ENCODE assay signal across 12 cellular contexts in the genomic region with DNA sequence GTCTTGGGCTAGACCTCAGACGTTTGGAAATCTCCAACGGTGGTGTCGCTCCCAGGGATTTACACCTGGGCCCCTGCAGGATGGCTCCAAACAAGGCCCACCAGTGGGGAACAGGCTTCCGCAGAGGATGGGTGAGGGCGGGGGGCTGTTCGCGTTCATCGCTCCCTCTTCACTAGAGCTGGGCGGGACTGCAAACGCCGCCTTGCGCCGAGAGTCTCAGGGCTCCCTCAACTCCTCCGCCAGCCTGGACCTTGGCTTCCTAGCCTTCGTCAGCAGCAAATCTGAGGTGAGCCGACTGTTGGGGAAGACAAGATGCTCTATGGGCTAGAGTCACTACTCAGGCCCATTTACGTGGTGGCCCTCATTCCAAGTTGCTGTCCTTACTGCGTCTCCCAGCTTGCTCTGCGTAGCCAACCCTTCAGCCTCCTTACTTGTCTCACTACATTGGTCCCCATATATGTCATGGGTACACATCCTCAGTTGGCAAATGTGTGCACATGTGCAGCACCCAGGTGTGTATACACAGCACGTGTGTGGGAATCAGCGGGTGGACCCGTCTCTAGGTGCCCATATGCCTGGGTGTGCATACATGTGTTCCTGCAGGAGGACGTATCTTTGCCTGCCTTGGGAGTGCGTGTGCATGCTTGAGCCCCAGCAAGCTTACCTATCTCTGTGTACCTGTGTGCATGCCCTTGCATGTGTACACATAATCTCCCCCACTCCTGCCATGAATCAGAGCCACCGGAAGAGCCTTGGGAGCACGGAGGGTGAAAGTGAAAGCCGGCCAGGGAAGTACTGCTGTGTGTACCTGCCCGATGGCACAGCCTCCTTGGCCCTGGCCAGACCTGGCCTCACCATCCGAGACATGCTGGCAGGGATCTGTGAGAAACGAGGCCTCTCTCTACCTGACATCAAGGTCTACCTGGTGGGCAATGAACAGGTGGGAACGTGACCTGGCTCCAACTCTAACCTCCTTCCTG. TPM values are rescaled to one million over a fixed set of nuclear protein-coding genes. Genes with fewer than 3 reads are reported as not detected.
DNase-seq lines count a peak whose midpoint lies in the region; ATAC-seq and TF ChIP-seq lines count a peak whose summit lies in the region.
"Had no signal": no experiment of that assay in that cellular context is flagged by ENCODE, and none has a peak within 500 bp of the region (broad histone marks: within the 10 kb centered on the region; RNA-seq: fewer than 3 reads in every experiment).

No MANE protein-coding gene starts in this region.

- in situ Hi-C loops in transverse colon (cut with MboI; ENCODE audit: low pct_ligation_motif_present in 1 of 4, low pct_unique_long_range_greater_than_20kb in 1 of 4, low sequenced_read_pairs in 3 of 4): no loop called here

- CTCF ChIA-PET in CD4-positive, alpha-beta memory T cell (lab: Charles Lee; ENCODE audit: partially characterized antibody): interaction anchor here (0.7 to 8.5 kb wide), 15 partner anchors 10 to 131 kb away, joined by 3 to 140 read pairs (median 3); partner anchors contain the start of genes LMAN2 and RGS14

- H3K27ac Mint-ChIP-seq in CD4-positive, alpha-beta memory T cell: peak overlapping the region; percentile 80 to 96 (median 91)
- H3K27ac Mint-ChIP-seq in T-helper 17 cell: peak overlapping the region; percentile 95
- no peak overlapping the region for H3K27ac Mint-ChIP-seq in nephron progenitor cell

- WGBS in esophagus muscularis mucosa: 87% methylated on average over 31 of the region's 31 CpGs
- 86 to 90% methylated on average over 2 to 31 of the region's 31 CpGs for whole genome bisulfite sequencing in transverse colon (ENCODE audit: low coverage in 1 of 2), 2 donors

- peaks cover 85% of the 10 kb centered on the region for H3K4me1 ChIP-seq in CD4-positive, alpha-beta memory T cell (ENCODE audit: insufficient read depth, low read length)
- peaks cover 32 to 70% (median 58%) of the 10 kb centered on the region in 4 donors for H3K4me1 ChIP-seq in esophagus muscularis mucosa
- H3K4me1 ChIP-seq in transverse colon: peaks cover 21 to 44% (median 32%) of the 10 kb centered on the region in 4 donors

- ATAC-seq in T-helper 17 cell (no peak), HG03457 (IDR thresholded peaks at IDR 0.05; ENCODE audit: unreplicated experiment) (no peak), HG03565 (IDR thresholded peaks at IDR 0.05; ENCODE audit: unreplicated experiment) (no peak)

- peaks cover 20 to 41% of the 10 kb centered on the region in 2 donors for H3K36me3 Mint-ChIP-seq in CD4-positive, alpha-beta memory T cell
- peaks cover 9% of the 10 kb centered on the region for H3K36me3 Mint-ChIP-seq in T-helper 17 cell (ENCODE audit: low read depth)
- H3K36me3 Mint-ChIP-seq in nephron progenitor cell (ENCODE audit: low read depth): no peaks in the 10 kb centered on the region

- no peaks in the 10 kb centered on the region for H3K9me3 Mint-ChIP-seq in CD4-positive, alpha-beta memory T cell
- H3K9me3 Mint-ChIP-seq in nephron progenitor cell: no peaks in the 10 kb centered on the region

- TF ChIP-seq CTCF in esophagus muscularis mucosa (IDR thresholded peaks at IDR 0.05): no peak
- TF ChIP-seq CTCF in nephron progenitor cell (IDR thresholded peaks at IDR 0.05): no peak
- TF ChIP-seq CTCF in transverse colon (IDR thresholded peaks at IDR 0.05): no peak

- H3K27me3 ChIP-seq in CD4-positive, alpha-beta memory T cell (ENCODE audit: insufficient read depth, low read length): no peaks in the 10 kb centered on the region
- H3K27me3 ChIP-seq in esophagus muscularis mucosa: no peaks in the 10 kb centered on the region
- no peaks in the 10 kb centered on the region for H3K27me3 ChIP-seq in transverse colon

- POLR2A ChIA-PET in CD4-positive, alpha-beta memory T cell (lab: Charles Lee; ENCODE audit: partially characterized antibody): interaction anchor here (0.7 to 5.8 kb wide), 8 partner anchors 9 to 63 kb away, joined by 3 to 69 read pairs (median 4); partner anchors contain the start of genes LMAN2 and RGS14

- DNase-seq in CD4-positive, alpha-beta memory T cell: peak in 1 of 5 donors; percentile 33
- DNase-seq in T-helper 17 cell (no peak), esophagus muscularis mucosa (ENCODE audit: extremely low spot score) (no peak), nephron progenitor cell (no peak), transverse colon (no peak), NCI-H1105 treated with DMSO at 0.1 percent for 48 hours (lab: John Stamatoyannopoulos, UW) (no peak)
- DNase-seq: activated gamma-delta T cell, NCI-H524 treated with DMSO at 0.1 percent for 48 hours had no signal

- H3K27ac ChIP-seq in CD4-positive, alpha-beta memory T cell (ENCODE audit: low read depth, low read length): no peak overlapping the region
- H3K27ac ChIP-seq in esophagus muscularis mucosa (replicated peaks in 1 of 4) (peak overlapping the region in 3 of 4 donors; percentile 92 to 95 (median 94)), transverse colon (peak overlapping the region in 1 of 4 donors; percentile 92)

- peak overlapping the region in 5 of 8 donors; percentile 8 to 83 (median 72) for H3K4me3 Mint-ChIP-seq in CD4-positive, alpha-beta memory T cell
- peak overlapping the region; percentile 82 for H3K4me3 Mint-ChIP-seq in T-helper 17 cell
- peak overlapping the region; percentile 51 for H3K4me3 Mint-ChIP-seq in nephron progenitor cell

- peaks cover 43 to 76% (median 57%) of the 10 kb centered on the region in 4 donors for H3K4me1 Mint-ChIP-seq in CD4-positive, alpha-beta memory T cell
- H3K4me1 Mint-ChIP-seq in T-helper 17 cell: peaks cover 48% of the 10 kb centered on the region
- H3K4me1 Mint-ChIP-seq in nephron progenitor cell: peaks cover 55% of the 10 kb centered on the region

- peaks cover 50% of the 10 kb centered on the region for H3K36me3 ChIP-seq in CD4-positive, alpha-beta memory T cell (ENCODE audit: insufficient read depth, low read length)
- H3K36me3 ChIP-seq in esophagus muscularis mucosa: peaks cover 0 to 6% (median 0%) of the 10 kb centered on the region in 4 donors
- no peaks in the 10 kb centered on the region for H3K36me3 ChIP-seq in transverse colon

- TF ChIP-seq POLR2A in esophagus muscularis mucosa (IDR thresholded peaks at IDR 0.05; ENCODE audit: low read depth): no peak
- no peak for TF ChIP-seq POLR2A in transverse colon (IDR thresholded peaks at IDR 0.05)

- no peaks in the 10 kb centered on the region for H3K9me3 ChIP-seq in CD4-positive, alpha-beta memory T cell (ENCODE audit: control insufficient read depth in 1 of 2, low read length in 2 of 2)
- no peaks in the 10 kb centered on the region for H3K9me3 ChIP-seq in T-helper 17 cell (ENCODE audit: control insufficient read depth, low read length, poor library complexity, severe bottlenecking)
- no peaks in the 10 kb centered on the region for H3K9me3 ChIP-seq in esophagus muscularis mucosa
- no peaks in the 10 kb centered on the region for H3K9me3 ChIP-seq in transverse colon

- TF ChIP-seq EP300 in esophagus muscularis mucosa (IDR thresholded peaks at IDR 0.05) (no peak), transverse colon (IDR thresholded peaks at IDR 0.05; ENCODE audit: low read depth) (no peak)

- intact Hi-C loops in CD4-positive, alpha-beta memory T cell (cut with micrococcal nuclease): no loop called here
- intact Hi-C loops in esophagus muscularis mucosa (cut with DNase I) (no loop called here), transverse colon (cut with DNase I; ENCODE audit: low total_unique reads) (no loop called here)

- no peaks in the 10 kb centered on the region for H3K27me3 Mint-ChIP-seq in CD4-positive, alpha-beta memory T cell
- no peaks in the 10 kb centered on the region for H3K27me3 Mint-ChIP-seq in T-helper 17 cell
- H3K27me3 Mint-ChIP-seq in nephron progenitor cell (ENCODE audit: low read depth, poor library complexity): peaks cover 10% of the 10 kb centered on the region

- H3K4me3 ChIP-seq in CD4-positive, alpha-beta memory T cell (ENCODE audit: low read length in 2 of 2): no peak overlapping the region
- H3K4me3 ChIP-seq in esophagus muscularis mucosa (peak overlapping the region in 3 of 4 donors; percentile 52 to 59 (median 56)), transverse colon (no peak overlapping the region)

RNA-seq across cellular contexts. Expression of gene RGS14, which starts 10.5 kb away (rescaled TPM):
- 100 to 1,000 TPM; 167 to 168 TPM for total RNA-seq in CD4-positive, alpha-beta memory T cell
- 10 to 100 TPM; 62.3 to 96.7 TPM for polyA plus RNA-seq in CD4-positive, alpha-beta memory T cell
- total RNA-seq in T-helper 17 cell (100 to 1,000 TPM in 1 of 2 donors, 10 to 100 TPM in 1; 76.7 to 110 TPM), esophagus muscularis mucosa (10 to 100 TPM in 2 of 4 donors, 1 to 10 TPM in 2; 3.7 to 18.3 (median 11.9) TPM), transverse colon (10 to 100 TPM; 16.5 to 49.6 (median 24.4) TPM)

RNA-seq across cellular contexts. Expression of gene SLC34A1, which starts 16.0 kb away (rescaled TPM):
- total RNA-seq in CD4-positive, alpha-beta memory T cell: under 1 TPM in 1 of 2 experiments, not detected in 1; 0.11 TPM
- not detected for polyA plus RNA-seq in CD4-positive, alpha-beta memory T cell
- under 1 TPM; 0.31 to 0.40 TPM for total RNA-seq in T-helper 17 cell
- not detected for total RNA-seq in esophagus muscularis mucosa
- under 1 TPM in 1 of 4 donors, not detected in 3; 0.55 TPM for total RNA-seq in transverse colon
- total RNA-seq: sciatic nerve, urinary bladder had no signal

RNA-seq across cellular contexts. Expression of gene LMAN2, which starts 16.8 kb away (rescaled TPM):
- 100 to 1,000 TPM; 114 to 123 TPM for total RNA-seq in CD4-positive, alpha-beta memory T cell
- polyA plus RNA-seq in CD4-positive, alpha-beta memory T cell: 100 to 1,000 TPM; 223 to 322 TPM
- total RNA-seq in T-helper 17 cell (10 to 100 TPM; 75.5 to 89.8 TPM), esophagus muscularis mucosa (100 to 1,000 TPM in 3 of 4 donors, 10 to 100 TPM in 1; 95.1 to 168 (median 128) TPM), transverse colon (100 to 1,000 TPM; 236 to 322 (median 293) TPM)

RNA-seq across cellular contexts. Expression of gene PFN3, which starts 32.2 kb away (rescaled TPM):
- total RNA-seq in CD4-positive, alpha-beta memory T cell: not detected
- polyA plus RNA-seq in CD4-positive, alpha-beta memory T cell: not detected
- not detected for total RNA-seq in T-helper 17 cell
- total RNA-seq in esophagus muscularis mucosa: not detected
- total RNA-seq in transverse colon: not detected
- total RNA-seq: sciatic nerve, urinary bladder had no signal
- polyA plus RNA-seq: urinary bladder had no signal

RNA-seq across cellular contexts. Expression of gene F12, which starts 41.1 kb away (rescaled TPM):
- not detected for total RNA-seq in CD4-positive, alpha-beta memory T cell
- 1 to 10 TPM; 2.0 to 2.4 TPM for polyA plus RNA-seq in CD4-positive, alpha-beta memory T cell
- 1 to 10 TPM in 1 of 2 donors, under 1 TPM in 1; 0.62 to 1.1 TPM for total RNA-seq in T-helper 17 cell
- under 1 TPM in 1 of 4 donors, not detected in 3; 0.17 TPM for total RNA-seq in esophagus muscularis mucosa
- total RNA-seq in transverse colon: 10 to 100 TPM in 1 of 4 donors, 1 to 10 TPM in 3; 2.6 to 20.1 (median 5.6) TPM
- total RNA-seq: urinary bladder had no signal

Comparison
In these comparisons a context has a peak if more than half of its experiments do, and no peak if none do; other contexts are left out.
1. H3K4me3 ChIP-seq: peak in esophagus muscularis mucosa (3 of 4); none in CD4-positive, alpha-beta memory T cell (0 of 2) and transverse colon (0 of 4).
2. Peak in every context shown above with its lines, with median percentiles within 50 percentile points of each other: H3K4me3 Mint-ChIP-seq.